In the genomic region with DNA sequence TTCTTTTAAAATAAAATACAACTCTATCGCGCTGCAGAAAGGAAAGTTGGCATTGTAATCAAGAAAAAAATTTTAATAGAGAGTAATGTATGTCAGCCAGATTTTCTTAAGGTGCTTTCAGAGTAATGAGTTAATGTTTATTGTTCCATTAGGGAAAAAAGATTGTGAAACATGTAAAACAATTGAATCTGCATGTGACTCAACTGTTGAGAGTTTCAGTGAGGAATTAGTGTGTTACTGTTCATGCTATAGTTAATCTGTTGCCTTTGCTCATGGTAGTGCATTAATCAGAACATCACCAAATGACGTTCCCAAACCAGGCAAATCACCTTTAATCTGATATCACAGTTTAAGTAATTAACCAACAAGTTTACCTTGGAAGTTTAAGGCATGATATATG, we compare ENCODE assay signal across 22 cellular contexts.
"Had no signal": no experiment of that assay in that cellular context is flagged by ENCODE, and none has a peak within 500 bp of the region (broad histone marks: within the 10 kb centered on the region; RNA-seq: fewer than 3 reads in every experiment).

No MANE protein-coding gene starts in this region.

- H3K36me3 ChIP-seq: colonic mucosa, esophagus squamous epithelium, gastrocnemius medialis, heart left ventricle, left lung, sigmoid colon, thyroid gland had no signal

- H3K27ac ChIP-seq: colonic mucosa, esophagus squamous epithelium, gastrocnemius medialis, heart left ventricle, left lung, parathyroid adenoma, sigmoid colon, SK-N-MC, thyroid gland had no signal

- H3K4me3 ChIP-seq: colonic mucosa, esophagus squamous epithelium, gastrocnemius medialis, heart left ventricle, left lung, mucosa of descending colon, sigmoid colon, SK-N-MC, thyroid gland had no signal

- ATAC-seq: gastrocnemius medialis; heart left ventricle; left lung; mucosa of descending colon; stimulated activated naive B cell treated with anti-CD40 and anti-IgM and Interleukin-4, amounts not matched to agents 10 μg/mL and 1 μg/mL and 100 μg/mL, for 72 hours had no signal

- H3K4me1 ChIP-seq: colonic mucosa, esophagus squamous epithelium, gastrocnemius medialis, heart left ventricle, left lung, parathyroid adenoma, sigmoid colon, thyroid gland had no signal

- H3K27me3 ChIP-seq: colonic mucosa, esophagus squamous epithelium, gastrocnemius medialis, heart left ventricle, left lung, sigmoid colon, thyroid gland had no signal

- H2AFZ ChIP-seq: parathyroid adenoma had no signal

- H3K4me3 Mint-ChIP-seq: activated naive CD8-positive, alpha-beta T cell treated with anti-CD3 and anti-CD28 coated beads, Interleukin-2, amount 10 ng/mL, durations not matched to agents 7 days and 5 days; central memory CD8-positive, alpha-beta T cell; stimulated activated naive B cell treated with anti-CD40 and anti-IgM and Interleukin-4, amounts not matched to agents 10 μg/mL and 1 μg/mL and 100 μg/mL, for 72 hours; T-helper 2 cell treated with Interferon-gamma antibody and Interleukin-4, amounts not matched to agents 5 μg/mL and 100 μg/mL, for 36 hours had no signal

- H3K36me3 Mint-ChIP-seq: activated naive CD8-positive, alpha-beta T cell treated with anti-CD3 and anti-CD28 coated beads, Interleukin-2, amount 10 ng/mL, durations not matched to agents 7 days and 5 days; brain; naive B cell; stimulated activated naive B cell treated with anti-CD40 and anti-IgM and Interleukin-4, amounts not matched to agents 10 μg/mL and 1 μg/mL and 100 μg/mL, for 72 hours had no signal

- H3K4me1 Mint-ChIP-seq: activated naive CD8-positive, alpha-beta T cell treated with anti-CD3 and anti-CD28 coated beads, Interleukin-2, amount 10 ng/mL, durations not matched to agents 7 days and 5 days; central memory CD8-positive, alpha-beta T cell; naive B cell; stimulated activated naive B cell treated with anti-CD40 and anti-IgM and Interleukin-4, amounts not matched to agents 10 μg/mL and 1 μg/mL and 100 μg/mL, for 72 hours had no signal

- H3K9me3 ChIP-seq: colonic mucosa, esophagus squamous epithelium, gastrocnemius medialis, mucosa of descending colon, sigmoid colon, thyroid gland had no signal

- H3K9me3 Mint-ChIP-seq: activated naive CD8-positive, alpha-beta T cell treated with anti-CD3 and anti-CD28 coated beads, Interleukin-2, amount 10 ng/mL, durations not matched to agents 7 days and 5 days; stimulated activated naive B cell treated with anti-CD40 and anti-IgM and Interleukin-4, amounts not matched to agents 10 μg/mL and 1 μg/mL and 100 μg/mL, for 72 hours had no signal

- DNase-seq: activated CD4-positive, alpha-beta T cell treated with anti-CD3 and anti-CD28 coated beads, Interleukin-2, amount 50 U/mL, for 48 hours; activated naive CD4-positive, alpha-beta T cell; activated naive CD8-positive, alpha-beta T cell treated with anti-CD3 and anti-CD28 coated beads, Interleukin-2, amount 10 ng/mL, durations not matched to agents 7 days and 5 days; activated T-cell treated with anti-CD3 and anti-CD28 coated beads for 4 hours; colonic mucosa; esophagus squamous epithelium; gastrocnemius medialis; heart left ventricle; kidney; left lung; mucosa of descending colon; naive B cell; sigmoid colon; stimulated activated CD4-positive, alpha-beta T cell treated with anti-CD3 and anti-CD28 coated beads, Interleukin-4, amount 100 ng/mL, for 4 hours; stimulated activated naive B cell treated with anti-CD40 and anti-IgM and Interleukin-4, amounts not matched to agents 10 μg/mL and 1 μg/mL and 100 μg/mL, for 72 hours; thyroid gland had no signal

- FAIRE-seq: kidney, TTC549 had no signal

- H3K79me2 ChIP-seq: parathyroid adenoma had no signal

- H3K27me3 Mint-ChIP-seq: activated naive CD8-positive, alpha-beta T cell treated with anti-CD3 and anti-CD28 coated beads, Interleukin-2, amount 10 ng/mL, durations not matched to agents 7 days and 5 days; central memory CD8-positive, alpha-beta T cell; naive B cell; stimulated activated naive B cell treated with anti-CD40 and anti-IgM and Interleukin-4, amounts not matched to agents 10 μg/mL and 1 μg/mL and 100 μg/mL, for 72 hours had no signal

- H3K27ac Mint-ChIP-seq: activated naive CD8-positive, alpha-beta T cell treated with anti-CD3 and anti-CD28 coated beads, Interleukin-2, amount 10 ng/mL, durations not matched to agents 7 days and 5 days; naive B cell; stimulated activated naive B cell treated with anti-CD40 and anti-IgM and Interleukin-4, amounts not matched to agents 10 μg/mL and 1 μg/mL and 100 μg/mL, for 72 hours; T-helper 2 cell treated with Interferon-gamma antibody and Interleukin-4, amounts not matched to agents 5 μg/mL and 100 μg/mL, for 36 hours had no signal

- H3K9ac ChIP-seq: parathyroid adenoma had no signal
